Comparison of ENCODE assay signal across 1 cellular context in genomic region chr9:135989722-135990467, GRCh38.
TF ChIP-seq lines count a peak whose summit lies in the region.

No MANE protein-coding gene starts in this region.

TF ChIP-seq in SK-N-SH, 30 proteins besides CTCF, POLR2A, EP300 and RAD21 (continued from another document):
- TF ChIP-seq SIN3A (IDR thresholded peaks at IDR 0.05; ENCODE audit: borderline replicate concordance, low read depth, low read length) (no peak), REST (IDR thresholded peaks at IDR 0.05; ENCODE audit: low read depth, low read length) (no peak), TEAD4 (IDR thresholded peaks at IDR 0.05; ENCODE audit: borderline replicate concordance, insufficient read depth) (no peak), FOXM1 (IDR thresholded peaks at IDR 0.05; ENCODE audit: low read depth) (no peak), RCOR1 (IDR thresholded peaks at IDR 0.05; ENCODE audit: low read length) (no peak), YY1 (IDR thresholded peaks at IDR 0.05; ENCODE audit: low read depth) (no peak), NRF1 (IDR thresholded peaks at IDR 0.05; ENCODE audit: low read depth, low read length) (no peak), TAF1 (IDR thresholded peaks at IDR 0.05; ENCODE audit: borderline replicate concordance, low read depth, low read length) (no peak), TCF12 (IDR thresholded peaks at IDR 0.05) (no peak), IRF3 (IDR thresholded peaks at IDR 0.05; ENCODE audit: low read depth, low read length) (no peak), RXRA (IDR thresholded peaks at IDR 0.05; ENCODE audit: borderline replicate concordance, low read depth) (no peak)
